ENCODE assay signal across 8 cellular contexts in the genomic region with DNA sequence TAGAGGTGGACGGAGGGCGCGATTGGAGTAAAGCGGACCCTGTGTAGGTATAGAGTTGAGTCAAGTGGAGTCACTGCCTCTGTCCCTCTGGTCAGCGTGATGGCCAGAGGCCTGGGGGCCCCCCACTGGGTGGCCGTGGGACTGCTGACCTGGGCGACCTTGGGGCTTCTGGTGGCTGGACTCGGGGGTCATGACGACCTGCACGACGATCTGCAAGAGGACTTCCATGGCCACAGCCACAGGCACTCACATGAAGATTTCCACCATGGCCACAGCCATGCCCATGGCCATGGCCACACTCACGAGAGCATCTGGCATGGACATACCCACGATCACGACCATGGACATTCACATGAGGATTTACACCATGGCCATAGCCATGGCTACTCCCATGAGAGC. TPM values are rescaled to one million over a fixed set of nuclear protein-coding genes. Genes with fewer than 3 reads are reported as not detected.
DNase-seq lines count a peak whose midpoint lies in the region; ATAC-seq, FAIRE-seq and TF ChIP-seq lines count a peak whose summit lies in the region.

No MANE protein-coding gene starts in this region.

- no peaks in the 10 kb centered on the region for H3K27me3 ChIP-seq in esophagus squamous epithelium
- H3K27me3 ChIP-seq in pancreas: no peaks in the 10 kb centered on the region

- TF ChIP-seq CTCF in esophagus squamous epithelium (IDR thresholded peaks at IDR 0.05) (no peak), pancreas (IDR thresholded peaks at IDR 0.05) (no peak)

- peak overlapping the region; percentile 95 to 97 (median 96) for H3K27ac ChIP-seq in esophagus squamous epithelium
- H3K27ac ChIP-seq in pancreas: peak overlapping the region; percentile 94 to 98 (median 96)

- peaks cover 43 to 82% (median 47%) of the 10 kb centered on the region in 3 donors for H3K4me1 ChIP-seq in esophagus squamous epithelium
- peaks cover 17 to 30% (median 24%) of the 10 kb centered on the region in 3 donors for H3K4me1 ChIP-seq in pancreas

- no peak for FAIRE-seq in pancreas (lab: Jason Lieb, UNC)

- H3K9me3 ChIP-seq in esophagus squamous epithelium (no peaks in the 10 kb centered on the region), pancreas (no peaks in the 10 kb centered on the region)

- 0 to 2% methylated on average over 4 to 10 of the region's 14 CpGs for WGBS in esophagus squamous epithelium, 2 donors
- 0 to 1% methylated on average over 14 of the region's 14 CpGs for WGBS in pancreas, 2 donors

- peak overlapping the region; percentile 76 to 88 (median 82) for H3K4me3 ChIP-seq in esophagus squamous epithelium
- H3K4me3 ChIP-seq in pancreas: peak overlapping the region; percentile 68 to 88 (median 82)

- DNase-seq in GM03348 (ENCODE audit: low spot score) (peak; percentile 36), RKO (ENCODE audit: low spot score) (peak; percentile 40), esophagus squamous epithelium (lab: John Stamatoyannopoulos, UW) (no peak), pancreas (peak in 1 of 6 donors; percentile 80), SW480 (ENCODE audit: low spot score) (no peak), hypothalamus (lab: John Stamatoyannopoulos, UW) (no peak)
- DNase-seq in stimulated activated CD4-positive, alpha-beta T cell treated with anti-CD3 and anti-CD28 coated beads, Interleukin-1b, Interleukin-23, amount 100 ng/mL, for 48 hours: no peak

- no peak for TF ChIP-seq POLR2A in esophagus squamous epithelium (IDR thresholded peaks at IDR 0.05)

- H3K36me3 ChIP-seq in esophagus squamous epithelium: peaks cover 17 to 43% (median 28%) of the 10 kb centered on the region in 3 donors
- H3K36me3 ChIP-seq in pancreas: peaks cover 0 to 25% (median 23%) of the 10 kb centered on the region in 3 donors

- intact Hi-C loops in esophagus squamous epithelium (cut with DNase I) (no loop called here), pancreas (cut with DNase I) (no loop called here)

- ATAC-seq in pancreas: no peak
- no peak for ATAC-seq in GM18867 (IDR thresholded peaks at IDR 0.05; ENCODE audit: unreplicated experiment)

RNA-seq across cellular contexts. Expression of gene SLC39A7, which starts 0.5 kb away (rescaled TPM):
- total RNA-seq in esophagus squamous epithelium: 10 to 100 TPM; 43.1 to 72.4 (median 62.4) TPM
- total RNA-seq in pancreas: 10 to 100 TPM; 41.6 to 87.5 (median 64.5) TPM
- polyA plus RNA-seq in pancreas: 100 to 1,000 TPM in 1 of 2 donors, 10 to 100 TPM in 1; 53.9 to 111 TPM

RNA-seq across cellular contexts. Expression of gene RXRB, which starts 0.7 kb away (rescaled TPM):
- total RNA-seq in esophagus squamous epithelium (10 to 100 TPM; 13.9 to 26.7 (median 16.7) TPM), pancreas (10 to 100 TPM; 20.1 to 30.9 (median 21.9) TPM)
- 10 to 100 TPM; 48.8 to 68.3 TPM for polyA plus RNA-seq in pancreas

RNA-seq across cellular contexts. Expression of gene HSD17B8, which starts 3.3 kb away (rescaled TPM):
- total RNA-seq in esophagus squamous epithelium (10 to 100 TPM; 15.1 to 42.5 (median 26.3) TPM), pancreas (10 to 100 TPM; 20.9 to 47.3 (median 31.4) TPM)
- polyA plus RNA-seq in pancreas: 10 to 100 TPM; 36.2 to 47.4 TPM

RNA-seq across cellular contexts. Expression of gene RING1, which starts 7.2 kb away (rescaled TPM):
- total RNA-seq in esophagus squamous epithelium (10 to 100 TPM; 10.9 to 20.6 (median 13.9) TPM), pancreas (10 to 100 TPM; 15.0 to 28.0 (median 20.1) TPM)
- polyA plus RNA-seq in pancreas: 10 to 100 TPM; 47.4 to 57.6 TPM

RNA-seq across cellular contexts. Expression of gene COL11A2, which starts 8.9 kb away (rescaled TPM):
- total RNA-seq in esophagus squamous epithelium (under 1 TPM; 0.23 to 0.61 (median 0.41) TPM), pancreas (under 1 TPM; 0.15 to 0.75 (median 0.36) TPM)
- polyA plus RNA-seq in pancreas: 1 to 10 TPM; 2.9 to 3.1 TPM

Comparison
In these comparisons a context has a peak if more than half of its experiments do, and no peak if none do; other contexts are left out.
1. DNase-seq: peak in GM03348 (single experiment) and RKO (single experiment); none in esophagus squamous epithelium (single experiment), stimulated activated CD4-positive, alpha-beta T cell treated with anti-CD3 and anti-CD28 coated beads, Interleukin-1b, Interleukin-23, amount 100 ng/mL, for 48 hours (single experiment), SW480 (single experiment) and hypothalamus (0 of 51).